ENCODE assay signal across 2 cellular contexts in genomic region chr15:69385831-69386230, GRCh38.
TF ChIP-seq lines count a peak whose summit lies in the region.

No MANE protein-coding gene starts in this region.

TF ChIP-seq in HepG2, 621 proteins besides CTCF, POLR2A, EP300 and RAD21:
- TF ChIP-seq MEIS2 (CRISPR knock-in tag; IDR thresholded peaks at IDR 0.05) (no peak), KLF16 (CRISPR knock-in tag; IDR thresholded peaks at IDR 0.05) (no peak), SOX6 (IDR thresholded peaks at IDR 0.05) (0 out of 2 replicates have a peak, but pooled peaks have one; percentile 11), SOX6 (CRISPR knock-in tag; IDR thresholded peaks at IDR 0.05) (no peak), ZNF30 (CRISPR knock-in tag; IDR thresholded peaks at IDR 0.05) (no peak), MNT (IDR thresholded peaks at IDR 0.05) (peak; percentile 26; the same call in 1 of the 2 replicates), FOXP1 (IDR thresholded peaks at IDR 0.05) (0 out of 2 replicates have a peak, but pooled peaks have one; percentile 32), FOXP1 (CRISPR knock-in tag; IDR thresholded peaks at IDR 0.05) (no peak), NBN (conservative IDR thresholded peaks at IDR 0.05) (peak; percentile 12; the same call in 1 of the 2 replicates), ZGPAT (CRISPR knock-in tag; IDR thresholded peaks at IDR 0.05) (no peak)

TF ChIP-seq in K562, 482 proteins besides CTCF, POLR2A, EP300 and RAD21:
- TF ChIP-seq TSC22D4 (tag; IDR thresholded peaks at IDR 0.05) (0 out of 2 replicates have a peak, but pooled peaks have one; percentile 29), ZNF282 (CRISPR knock-in tag; IDR thresholded peaks at IDR 0.05) (no peak), CREB3L1 (IDR thresholded peaks at IDR 0.05; ENCODE audit: borderline replicate concordance, low read depth) (no peak)
